ENCODE assay signal across 1 cellular context in the genomic region with DNA sequence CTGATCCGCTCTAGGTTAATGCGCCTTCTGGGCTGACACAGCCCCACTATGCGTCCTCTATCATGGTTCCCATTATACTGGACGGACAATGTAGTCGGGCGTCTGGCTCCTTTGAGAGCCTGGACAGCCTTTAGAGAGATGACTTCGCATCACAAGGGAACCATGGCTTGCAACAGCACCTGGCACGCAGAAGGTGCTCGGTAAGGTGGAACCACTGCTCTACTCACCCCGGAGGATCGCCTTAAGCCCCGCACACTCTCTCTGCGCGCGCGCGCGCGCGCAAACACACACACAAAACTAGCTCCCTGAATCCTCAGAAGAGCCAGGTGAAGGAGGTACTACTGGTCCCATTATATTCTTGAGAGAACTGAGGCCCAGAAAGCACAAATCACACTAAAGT.
A peak's percentile ranks its signal among the peaks of the same experiment; 100 is the strongest.
TF ChIP-seq lines count a peak whose summit lies in the region.

No MANE protein-coding gene starts in this region.

TF ChIP-seq in K562, 482 proteins besides CTCF, POLR2A, EP300 and RAD21:
- no peak for TF ChIP-seq FOS (IDR thresholded peaks at IDR 0.05; ENCODE audit: extremely low read depth, insufficient read length)
- peak; percentile 47 to 56; a peak in 3 of 4 replicates for TF ChIP-seq NRF1 (conservative IDR thresholded peaks at IDR 0.05 in 1 of 2, IDR thresholded peaks at IDR 0.05 in 1 of 2)
- TF ChIP-seq ZKSCAN1 (IDR thresholded peaks at IDR 0.05; ENCODE audit: low read depth, low read length), result peak; percentile 50; the same call in 1 of the 2 replicates
- TF ChIP-seq, protein P1, sequence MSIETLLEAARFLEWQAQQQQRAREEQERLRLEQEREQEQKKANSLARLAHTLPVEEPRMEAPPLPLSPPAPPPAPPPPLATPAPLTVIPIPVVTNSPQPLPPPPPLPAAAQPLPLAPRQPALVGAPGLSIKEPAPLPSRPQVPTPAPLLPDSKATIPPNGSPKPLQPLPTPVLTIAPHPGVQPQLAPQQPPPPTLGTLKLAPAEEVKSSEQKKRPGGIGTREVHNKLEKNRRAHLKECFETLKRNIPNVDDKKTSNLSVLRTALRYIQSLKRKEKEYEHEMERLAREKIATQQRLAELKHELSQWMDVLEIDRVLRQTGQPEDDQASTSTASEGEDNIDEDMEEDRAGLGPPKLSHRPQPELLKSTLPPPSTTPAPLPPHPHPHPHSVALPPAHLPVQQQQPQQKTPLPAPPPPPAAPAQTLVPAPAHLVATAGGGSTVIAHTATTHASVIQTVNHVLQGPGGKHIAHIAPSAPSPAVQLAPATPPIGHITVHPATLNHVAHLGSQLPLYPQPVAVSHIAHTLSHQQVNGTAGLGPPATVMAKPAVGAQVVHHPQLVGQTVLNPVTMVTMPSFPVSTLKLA (conservative IDR thresholded peaks at IDR 0.05), result no peak
TF ChIP-seq in K562: peak in this region for 2.
